ENCODE assay signal across 22 cellular contexts in genomic region chr7:103538964-103539709, GRCh38.
"Had no signal": no experiment of that assay in that cellular context is flagged by ENCODE, and none has a peak within 500 bp of the region (broad histone marks: within the 10 kb centered on the region; RNA-seq: fewer than 3 reads in every experiment).

No MANE protein-coding gene starts in this region.

- ATAC-seq: activated CD8-positive, alpha-beta T cell treated with anti-CD3 and anti-CD28 coated beads for 36 hours; activated T-cell treated with anti-CD3 and anti-CD28 coated beads, Interleukin-2, amount 50 U/mL, for 4 hours; activated T-helper 17 cell treated with anti-CD3 and anti-CD28 coated beads, Interleukin-2, amount 50 U/mL, for 72 hours; esophagus mucosa; left cardiac atrium; naive thymus-derived CD8-positive, alpha-beta T cell; right lobe of liver; WTC11 had no signal

- DNase-seq: activated CD4-positive, alpha-beta T cell treated with anti-CD3 and anti-CD28 coated beads for 1 hour; activated CD4-positive, alpha-beta T cell treated with anti-CD3 and anti-CD28 coated beads, Interleukin-2, amount 50 U/mL, for 1 hour; activated CD8-positive, alpha-beta T cell treated with anti-CD3 and anti-CD28 coated beads for 36 hours; activated gamma-delta T cell treated with Interleukin-2 at 50 U/mL for 16 hours; activated naive CD4-positive, alpha-beta T cell treated with anti-CD3 and anti-CD28 coated beads, Interleukin-2, amount 50 U/mL, for 16 hours; activated T-cell treated with anti-CD3 and anti-CD28 coated beads, Interleukin-2, amount 50 U/mL, for 4 hours; amniotic stem cell; endodermal cell; foreskin fibroblast; heart right ventricle; left cardiac atrium; mammary epithelial cell; naive thymus-derived CD8-positive, alpha-beta T cell; occipital lobe; right lobe of liver; stimulated activated CD4-positive, alpha-beta T cell treated with anti-CD3 and anti-CD28 coated beads, Interleukin-2, amount 100 ng/mL, for 48 hours; stimulated activated naive CD4-positive, alpha-beta T cell treated with Interleukin-2 at 50 U/mL for 16 hours; T-helper 2 cell; uterus had no signal
